Comparison of ENCODE assay signal across 26 cellular contexts in genomic region chr10:124089859-124090258, GRCh38. TPM values are rescaled to one million over a fixed set of nuclear protein-coding genes. Genes with fewer than 3 reads are reported as not detected.
DNase-seq lines count a peak whose midpoint lies in the region; ATAC-seq and TF ChIP-seq lines count a peak whose summit lies in the region.
"Had no signal": no experiment of that assay in that cellular context is flagged by ENCODE, and none has a peak within 500 bp of the region (broad histone marks: within the 10 kb centered on the region; RNA-seq: fewer than 3 reads in every experiment).

No MANE protein-coding gene starts in this region.

- H3K27me3 ChIP-seq in muscle layer of duodenum (ENCODE audit: low read depth, low read length) (no peaks in the 10 kb centered on the region), stomach smooth muscle (ENCODE audit: control insufficient read depth in 1 of 2, insufficient read depth in 2 of 2, low read length in 2 of 2) (no peaks in the 10 kb centered on the region), stomach (peaks cover 0 to 49% (median 17%) of the 10 kb centered on the region in 3 donors)

- DNase-seq in stimulated activated naive CD4-positive, alpha-beta T cell (lab: John Stamatoyannopoulos, UW) = no peak
- DNase-seq in Right ventricle myocardium superior (no peak), GM10266 (ENCODE audit: extremely low spot score) (no peak), stomach (no peak)
- DNase-seq: ACHN; activated CD4-positive, alpha-beta T cell treated with anti-CD3 and anti-CD28 coated beads, Interleukin-2, amount 50 U/mL, for 1 hour; DMS 273 treated with DMSO at 0.1 percent for 48 hours; kidney; mammary epithelial cell; naive thymus-derived CD4-positive, alpha-beta T cell; NCI-H1105; NCI-H2029; NCI-H226; NCI-H82; PC-3; stimulated activated naive CD4-positive, alpha-beta T cell treated with Interleukin-2 at 50 U/mL for 16 hours; T-helper 2 cell; trophoblast cell had no signal

- peak overlapping the region in 1 of 2 donors; percentile 83 for H3K9ac ChIP-seq in stomach smooth muscle (ENCODE audit: low read length in 2 of 2)
- H3K9ac ChIP-seq: parathyroid adenoma had no signal

- peaks cover 18% of the 10 kb centered on the region for H3K4me1 ChIP-seq in HEK293 (ENCODE audit: control insufficient read depth, insufficient read depth, low read length)
- H3K4me1 ChIP-seq in muscle layer of duodenum (ENCODE audit: control insufficient read depth in 1 of 2, insufficient read depth in 2 of 2, low read length in 2 of 2) = peaks cover 23 to 62% of the 10 kb centered on the region in 2 donors
- H3K4me1 ChIP-seq in stomach smooth muscle (ENCODE audit: control insufficient read depth, insufficient read depth, low read length) = peaks cover 74% of the 10 kb centered on the region
- peaks cover 54 to 99% (median 90%) of the 10 kb centered on the region in 4 donors for H3K4me1 ChIP-seq in stomach
- H3K4me1 ChIP-seq: parathyroid adenoma had no signal

- no peak for TF ChIP-seq EP300 in stomach (IDR thresholded peaks at IDR 0.05)

- H3K36me3 ChIP-seq in HEK293 (ENCODE audit: control insufficient read depth in 2 of 2, insufficient read depth in 1 of 2, low read length in 2 of 2) (no peaks in the 10 kb centered on the region), muscle layer of duodenum (ENCODE audit: control insufficient read depth in 1 of 2, insufficient read depth in 2 of 2, low read length in 2 of 2) (no peaks in the 10 kb centered on the region), stomach smooth muscle (ENCODE audit: control insufficient read depth in 2 of 2, insufficient read depth in 2 of 2, low read length in 2 of 2) (no peaks in the 10 kb centered on the region), stomach (no peaks in the 10 kb centered on the region)
- H3K36me3 ChIP-seq: SJSA1 had no signal

- intact Hi-C loops in Right ventricle myocardium superior (cut with DNase I) = no loop called here
- intact Hi-C loops in stomach (cut with DNase I; ENCODE audit: low total_unique reads) = loop anchor here (10.0 kb wide), 1 partner anchor 85 kb away; no protein-coding TSS in a partner anchor

- H3K27ac ChIP-seq in HEK293 (ENCODE audit: extremely low read depth, low read depth, low read length) (no peak overlapping the region), angular gyrus (ENCODE audit: low read depth, low read length) (peak overlapping the region; percentile 0), muscle layer of duodenum (ENCODE audit: low read length) (peak overlapping the region; percentile 29), stomach smooth muscle (ENCODE audit: low read length) (peak overlapping the region; percentile 95), stomach (peak overlapping the region in 1 of 5 donors; percentile 96)
- H3K27ac ChIP-seq: C4-2B, parathyroid adenoma, SJSA1 had no signal

- no peak for ATAC-seq in Right ventricle myocardium superior (ENCODE audit: poor library complexity)
- ATAC-seq: naive thymus-derived CD4-positive, alpha-beta T cell; PC-3; sciatic nerve had no signal

- POLR2A ChIA-PET in HEK293 (lab: Yijun Ruan, JAX) = interaction anchor here (0.8 kb wide), 1 partner anchor 329 kb away, joined by 4 read pairs; the partner anchor contains the start of gene OAT

- 60 to 77% (median 71%) methylated on average over 5 of the region's 5 CpGs for WGBS in stomach, 5 donors

- no peak for TF ChIP-seq CTCF in HEK293 (tag by site-specific recombination; IDR thresholded peaks at IDR 0.05)
- no peak for TF ChIP-seq CTCF in GM10266 (IDR thresholded peaks at IDR 0.05; ENCODE audit: control insufficient read depth, insufficient read depth, low read depth, missing control alignments)
- no peak for TF ChIP-seq CTCF in stomach (IDR thresholded peaks at IDR 0.05)

- CTCF ChIA-PET in HEK293 (lab: Yijun Ruan, JAX) = interaction anchor here (0.7 to 2.7 kb wide), 4 partner anchors 12 to 299 kb away, joined by 3 to 12 read pairs (median 4); no protein-coding TSS in a partner anchor

- no peak for TF ChIP-seq POLR2A in stomach (IDR thresholded peaks at IDR 0.05)

- H3K4me3 ChIP-seq in HEK293 (ENCODE audit: low read depth, low read length) (no peak overlapping the region), muscle layer of duodenum (ENCODE audit: low read depth in 1 of 2, low read length in 2 of 2) (peak overlapping the region in 1 of 2 donors; percentile 89), stomach smooth muscle (ENCODE audit: low read length in 2 of 2) (peak overlapping the region; percentile 87 to 91), stomach (peak overlapping the region in 2 of 4 donors; percentile 70 to 75)
- H3K4me3 ChIP-seq: SJSA1 had no signal

- no peaks in the 10 kb centered on the region for H3K9me3 ChIP-seq in HEK293 (ENCODE audit: control insufficient read depth, insufficient read depth, low read depth, low read length)
- no peaks in the 10 kb centered on the region for H3K9me3 ChIP-seq in muscle layer of duodenum (ENCODE audit: control insufficient read depth in 1 of 2, low read length in 2 of 2)
- H3K9me3 ChIP-seq in stomach smooth muscle (ENCODE audit: control insufficient read depth in 2 of 2, low read length in 2 of 2) = no peaks in the 10 kb centered on the region
- H3K9me3 ChIP-seq in stomach = no peaks in the 10 kb centered on the region
- H3K9me3 ChIP-seq: SJSA1 had no signal

TF ChIP-seq in HEK293, 187 proteins besides CTCF, POLR2A, EP300 and RAD21:
- TF ChIP-seq ELK4 (IDR thresholded peaks at IDR 0.05; ENCODE audit: borderline replicate concordance, low read depth, low read length) (no peak), ZNF426 (tag by site-specific recombination; IDR thresholded peaks at IDR 0.05) (no peak), GLIS2 (tag by site-specific recombination; IDR thresholded peaks at IDR 0.05) (no peak), ZNF768 (tag by site-specific recombination; IDR thresholded peaks at IDR 0.05) (no peak), SCRT2 (tag by site-specific recombination; IDR thresholded peaks at IDR 0.05) (peak; percentile 38; the same call in 1 of the 2 replicates), ZNF621 (tag by site-specific recombination; IDR thresholded peaks at IDR 0.05) (no peak), ZNF785 (tag by site-specific recombination; IDR thresholded peaks at IDR 0.05) (no peak)

RNA-seq across cellular contexts. Expression of gene CHST15, which starts 3.5 kb away (rescaled TPM):
- total RNA-seq in Right ventricle myocardium superior (3.0 TPM), stomach (10 to 100 TPM in 4 of 5 donors, 1 to 10 TPM in 1; 2.6 to 30.4 (median 22.8) TPM)
- 1 to 10 TPM; 5.2 to 7.3 (median 5.7) TPM for polyA plus RNA-seq in stomach
